Comparison of ENCODE assay signal across 19 cellular contexts in genomic region chr9:128762664-128763449, GRCh38. TPM values are rescaled to one million over a fixed set of nuclear protein-coding genes. Genes with fewer than 3 reads are reported as not detected.
DNase-seq lines count a peak whose midpoint lies in the region; ATAC-seq, FAIRE-seq and TF ChIP-seq lines count a peak whose summit lies in the region.
"Had no signal": no experiment of that assay in that cellular context is flagged by ENCODE, and none has a peak within 500 bp of the region (broad histone marks: within the 10 kb centered on the region; RNA-seq: fewer than 3 reads in every experiment).

No MANE protein-coding gene starts in this region.

- H3K4me1 Mint-ChIP-seq in naive thymus-derived CD8-positive, alpha-beta T cell, result peaks cover 14 to 43% (median 22%) of the 10 kb centered on the region in 4 donors

- H3K4ac ChIP-seq in IMR-90 (ENCODE audit: low read depth, low read length), result no peak overlapping the region
- no peak overlapping the region for H3K4ac ChIP-seq in H1 (replicated peaks; ENCODE audit: insufficient read length, low read depth, low read length)

- CTCF ChIA-PET in A549 (lab: Yijun Ruan, JAX) (interaction anchor here (0.6 to 1.8 kb wide), 4 partner anchors 18 to 166 kb away, joined by 3 to 8 read pairs (median 3); no protein-coding TSS in a partner anchor), IMR-90 (lab: Yijun Ruan, JAX) (no interaction called here), H1 (lab: Charles Lee; ENCODE audit: partially characterized antibody) (interaction anchor here (1.0 to 5.4 kb wide), 6 partner anchors 9 to 46 kb away, joined by 3 to 27 read pairs (median 6); partner anchors contain the start of gene ZER1)

- no peak for ATAC-seq in A549
- ATAC-seq in IMR-90 (ENCODE audit: low read depth), result no peak
- ATAC-seq in naive thymus-derived CD8-positive, alpha-beta T cell, result no peak
- no peak for ATAC-seq in HG02884 (IDR thresholded peaks at IDR 0.05; ENCODE audit: unreplicated experiment)
- ATAC-seq: activated CD4-positive, alpha-beta T cell treated with anti-CD3 and anti-CD28 coated beads for 36 hours had no signal

- no peak overlapping the region for H3K27ac ChIP-seq in A549
- no peak overlapping the region for H3K27ac ChIP-seq in IMR-90 (ENCODE audit: insufficient read depth, low read length)
- H3K27ac ChIP-seq in H1 (ENCODE audit: low read depth, low read length), result no peak overlapping the region

- no peak overlapping the region for H3K14ac ChIP-seq in IMR-90 (replicated peaks; ENCODE audit: low read depth, low read length)
- H3K14ac ChIP-seq in H1 (ENCODE audit: insufficient read length), result no peak overlapping the region

- WGBS in A549 (ENCODE audit: missing lambda C conversion rate), result 81% methylated on average over 9 of the region's 9 CpGs
- WGBS in IMR-90 (ENCODE audit: extremely low coverage in 2 of 2, insufficient read length in 1 of 2), 2 experiments, result 82% methylated on average over 5 of the region's 9 CpGs; no CpG with 5 or more reads in 1 of the 2 experiments
- WGBS in H1 (ENCODE audit: extremely low coverage in 1 of 2, insufficient coverage in 1 of 2, insufficient read length in 1 of 2, insufficient replicate concordance in 2 of 2, low coverage in 1 of 2, low lambda C conversion rate in 2 of 2, missing lambda C conversion rate in 1 of 2), 2 experiments, result 88% methylated on average over 9 of the region's 9 CpGs; no CpG with 5 or more reads in 1 of the 2 experiments

- no peaks in the 10 kb centered on the region for H3K9me3 ChIP-seq in A549
- H3K9me3 ChIP-seq in IMR-90 (ENCODE audit: control insufficient read depth, insufficient read depth, low read length), result no peaks in the 10 kb centered on the region
- H3K9me3 ChIP-seq in H1 (ENCODE audit: insufficient read depth in 2 of 2, low read depth in 1 of 2, low read length in 1 of 2), result no peaks in the 10 kb centered on the region

- no peaks in the 10 kb centered on the region for H3K23me2 ChIP-seq in H1 (ENCODE audit: low read depth, low read length)

- no peak overlapping the region for H2BK15ac ChIP-seq in IMR-90 (ENCODE audit: low read depth, low read length)
- no peak overlapping the region for H2BK15ac ChIP-seq in H1 (ENCODE audit: low read length)

- POLR2A ChIA-PET in A549 (lab: Yijun Ruan, JAX), result interaction anchor here (0.9 kb wide), 1 partner anchor 9 kb away, joined by 3 read pairs; no protein-coding TSS in a partner anchor
- POLR2A ChIA-PET in IMR-90 (lab: Charles Lee; ENCODE audit: unreplicated experiment), result no interaction called here
- POLR2A ChIA-PET in H1 (lab: Charles Lee; ENCODE audit: partially characterized antibody), result interaction anchor here (1.5 kb wide), 1 partner anchor 57 kb away, joined by 4 read pairs; no protein-coding TSS in a partner anchor
- POLR2A ChIA-PET in naive thymus-derived CD8-positive, alpha-beta T cell (lab: Charles Lee), result interaction anchor here (0.7 to 1.5 kb wide), 2 partner anchors 9 to 81 kb away, joined by 3 to 4 read pairs; partner anchors contain the start of gene ZER1

- in situ Hi-C loops in IMR-90 (cut with MboI; ENCODE audit: low sequenced_read_pairs), result no loop called here

- no peak for TF ChIP-seq EP300 in A549 (IDR thresholded peaks at IDR 0.05)
- no peak for TF ChIP-seq EP300 in H1 (IDR thresholded peaks at IDR 0.05; ENCODE audit: borderline replicate concordance in 1 of 2, low read depth in 2 of 2, low read length in 2 of 2)

- TF ChIP-seq RAD21 in A549 (conservative IDR thresholded peaks at IDR 0.05 in 1 of 2, IDR thresholded peaks at IDR 0.05 in 1 of 2) (no peak), IMR-90 (IDR thresholded peaks at IDR 0.05; ENCODE audit: low read length) (no peak), H1 (IDR thresholded peaks at IDR 0.05 in 1 of 2, conservative IDR thresholded peaks at IDR 0.05 in 1 of 2; ENCODE audit: low read depth in 2 of 2, low read length in 2 of 2) (no peak)

- H3K23ac ChIP-seq in IMR-90 (ENCODE audit: low read depth, low read length) (no peak overlapping the region), H1 (ENCODE audit: insufficient read length) (no peak overlapping the region)

- H4K20me1 ChIP-seq in IMR-90 (ENCODE audit: insufficient read depth, low read length) (0 out of 2 replicates have a peak, but pooled peaks cover 4% of the 10 kb centered on the region), H1 (replicated peaks in 1 of 2; ENCODE audit: control insufficient read depth in 1 of 2, insufficient read depth in 2 of 2, low read length in 2 of 2) (peaks cover 0 to 1% of the 10 kb centered on the region in 2 experiments)

- no peaks in the 10 kb centered on the region for H3K9me1 ChIP-seq in IMR-90 (ENCODE audit: insufficient read depth, low read length)

- no peak overlapping the region for H3K18ac ChIP-seq in IMR-90 (ENCODE audit: low read depth, low read length)
- no peak overlapping the region for H3K18ac ChIP-seq in H1 (ENCODE audit: extremely low read depth, low read length)

- H3K56ac ChIP-seq in IMR-90 (ENCODE audit: extremely low read depth, insufficient read depth, low read length) (no peak overlapping the region), H1 (replicated peaks; ENCODE audit: insufficient read length, low read depth, low read length) (no peak overlapping the region)

- no peak for FAIRE-seq in A549 (lab: Jason Lieb, UNC)
- FAIRE-seq in H1 (lab: Jason Lieb, UNC), result no peak
- FAIRE-seq: GM18507, TTC549 had no signal

- H4K8ac ChIP-seq in IMR-90 (ENCODE audit: low read depth in 2 of 2, low read length in 2 of 2), result no peak overlapping the region
- H4K8ac ChIP-seq in H1 (ENCODE audit: extremely low read depth, insufficient read depth, low read length), result no peak overlapping the region

- H3K79me2 ChIP-seq in H1 (ENCODE audit: control insufficient read depth in 1 of 2, insufficient read depth in 2 of 2, low read length in 2 of 2), result no peaks in the 10 kb centered on the region; a peak in 1 of 4 replicates

- no peak overlapping the region for H3K4me3 Mint-ChIP-seq in naive thymus-derived CD8-positive, alpha-beta T cell
- H3K4me3 Mint-ChIP-seq: activated CD4-positive, alpha-beta T cell treated with anti-CD3 and anti-CD28 coated beads for 36 hours; HFFc6 had no signal

- H3K36me3 Mint-ChIP-seq in naive thymus-derived CD8-positive, alpha-beta T cell, result peaks cover 0 to 20% (median 3%) of the 10 kb centered on the region in 3 donors

- H3K27me3 ChIP-seq in IMR-90 (ENCODE audit: control insufficient read depth, insufficient read depth, low read length) (no peaks in the 10 kb centered on the region), H1 (replicated peaks in 1 of 4; ENCODE audit: control insufficient read depth in 3 of 4, extremely low read depth in 1 of 4, insufficient read depth in 3 of 4, low read length in 3 of 4) (no peaks in the 10 kb centered on the region)

- no peak overlapping the region for H2BK5ac ChIP-seq in IMR-90 (ENCODE audit: low read depth, low read length, poor library complexity, severe bottlenecking)
- peak overlapping the region; percentile 56; the same call in 1 of the 2 replicates for H2BK5ac ChIP-seq in H1 (ENCODE audit: low read depth, low read length)

- H4K91ac ChIP-seq in IMR-90 (ENCODE audit: insufficient read depth, low read depth, low read length) (no peak overlapping the region), H1 (replicated peaks; ENCODE audit: insufficient read length, low read length) (no peak overlapping the region)

- dilution Hi-C loops in IMR-90 (cut with HindIII; ENCODE audit: low sequenced_read_pairs, unreplicated experiment), result no loop called here

- H2BK20ac ChIP-seq in IMR-90 (ENCODE audit: low read depth, low read length) (no peak overlapping the region), H1 (ENCODE audit: low read length) (no peak overlapping the region)

- peaks cover 9 to 39% of the 10 kb centered on the region in 2 experiments for H3K79me1 ChIP-seq in IMR-90 (ENCODE audit: low read depth in 1 of 2, low read length in 2 of 2)
- H3K79me1 ChIP-seq in H1 (ENCODE audit: low read depth, low read length), result no peaks in the 10 kb centered on the region

- no peaks in the 10 kb centered on the region for H3K27me3 Mint-ChIP-seq in naive thymus-derived CD8-positive, alpha-beta T cell
- H3K27me3 Mint-ChIP-seq: activated CD4-positive, alpha-beta T cell treated with anti-CD3 and anti-CD28 coated beads for 36 hours had no signal

- H2AK5ac ChIP-seq in IMR-90 (ENCODE audit: low read depth, low read length) (no peak overlapping the region), H1 (ENCODE audit: low read depth, low read length) (no peak overlapping the region)

- H2AK9ac ChIP-seq in IMR-90 (replicated peaks; ENCODE audit: low read depth, low read length, poor library complexity), result peak overlapping the region; percentile 37

- H2AFZ ChIP-seq in IMR-90 (replicated peaks; ENCODE audit: low read length, poor library complexity) (no peak overlapping the region), H1 (ENCODE audit: low read length) (no peak overlapping the region)

- intact Hi-C loops in IMR-90 (cut with micrococcal nuclease), result no loop called here

- TF ChIP-seq CTCF in A549 (IDR thresholded peaks at IDR 0.05) (no peak), IMR-90 (conservative IDR thresholded peaks at IDR 0.05; ENCODE audit: low read depth, low read length) (no peak), H1 (IDR thresholded peaks at IDR 0.05; ENCODE audit: control extremely low read depth in 1 of 3, insufficient read depth in 1 of 3, low read depth in 1 of 3, low read length in 3 of 3) (no peak)

- H3K36me3 ChIP-seq in IMR-90 (ENCODE audit: control insufficient read depth, insufficient read depth, low read length) (peaks cover 4% of the 10 kb centered on the region), H1 (ENCODE audit: control insufficient read depth in 2 of 4, insufficient read depth in 4 of 4, low read length in 3 of 4) (no peaks in the 10 kb centered on the region; a peak in 1 of 8 replicates)

- BruUV-seq in IMR-90 (replicated peaks; lab: Mats Ljungman, UMichigan), result no TSS peak

- DNase-seq in A549 (ENCODE audit: low read depth in 1 of 2, low spot score in 1 of 2) (no peak), IMR-90 (no peak), H1 (ENCODE audit: low read depth in 1 of 2, low spot score in 2 of 2) (no peak), A172 (ENCODE audit: low spot score) (no peak), Kasumi-1 (lab: John Stamatoyannopoulos, UW) (no peak)
- DNase-seq in naive thymus-derived CD8-positive, alpha-beta T cell, result no peak
- DNase-seq in activated effector memory CD4-positive, alpha-beta T cell treated with anti-CD3 and anti-CD28 coated beads, Interleukin-2, amount 50 U/mL, for 16 hours, result no peak
- DNase-seq: activated CD4-positive, alpha-beta T cell treated with anti-CD3 and anti-CD28 coated beads for 36 hours; activated effector memory CD4-positive, alpha-beta T cell treated with Interleukin-2 at 50 U/mL for 16 hours; HFFc6; hippocampal formation; islet precursor cell; KG1; NCI-H2029 treated with DMSO at 0.1 percent for 48 hours; RPMI8226; SW 1271 had no signal

- no peak overlapping the region for H2BK12ac ChIP-seq in H1 (ENCODE audit: low read depth, low read length)

- peaks cover 12% of the 10 kb centered on the region; the same call in 2 of the 3 replicates for H3K4me1 ChIP-seq in A549
- no peaks in the 10 kb centered on the region for H3K4me1 ChIP-seq in IMR-90 (ENCODE audit: control insufficient read depth, insufficient read depth, low read length)
- peaks cover 0 to 3% (median 2%) of the 10 kb centered on the region in 4 experiments; a peak in 2 of 7 replicates for H3K4me1 ChIP-seq in H1 (replicated peaks in 1 of 4; ENCODE audit: control insufficient read depth in 3 of 4, insufficient read depth in 4 of 4, low read length in 3 of 4)

- H3K4me3 ChIP-seq in A549 (no peak overlapping the region), IMR-90 (ENCODE audit: insufficient read depth, low read depth, low read length) (no peak overlapping the region), H1 (ENCODE audit: extremely low read depth in 1 of 4, insufficient read depth in 2 of 4, low read depth in 3 of 4, low read length in 4 of 4) (no peak overlapping the region)

- H3K4me2 ChIP-seq in A549 (no peak overlapping the region), IMR-90 (ENCODE audit: low read depth, low read length) (no peak overlapping the region), H1 (ENCODE audit: insufficient read depth in 1 of 2, low read depth in 2 of 2, low read length in 2 of 2) (no peak overlapping the region)

- H3K27ac Mint-ChIP-seq in naive thymus-derived CD8-positive, alpha-beta T cell, result peak overlapping the region in 6 of 10 donors; percentile 24 to 76 (median 62)
- H3K27ac Mint-ChIP-seq: activated CD4-positive, alpha-beta T cell treated with anti-CD3 and anti-CD28 coated beads for 36 hours; HFFc6 had no signal

- H3K9ac ChIP-seq in IMR-90 (ENCODE audit: low read depth, low read length) (no peak overlapping the region), H1 (replicated peaks in 1 of 4; ENCODE audit: extremely low read depth in 1 of 4, low read depth in 3 of 4, low read length in 3 of 4) (no peak overlapping the region)

- no peaks in the 10 kb centered on the region for H3K9me3 Mint-ChIP-seq in naive thymus-derived CD8-positive, alpha-beta T cell
- H3K9me3 Mint-ChIP-seq: HFFc6 had no signal

- H2BK120ac ChIP-seq in IMR-90 (ENCODE audit: low read depth, low read length), result no peak overlapping the region
- H2BK120ac ChIP-seq in H1 (replicated peaks; ENCODE audit: low read depth, low read length), result no peak overlapping the region

- no peak overlapping the region for H4K5ac ChIP-seq in IMR-90 (ENCODE audit: low read depth, low read length)
- no peak overlapping the region for H4K5ac ChIP-seq in H1 (ENCODE audit: insufficient read length, low read depth, low read length)

- TF ChIP-seq POLR2A in A549 (IDR thresholded peaks at IDR 0.05; ENCODE audit: low read length) (no peak), IMR-90 (IDR thresholded peaks at IDR 0.05; ENCODE audit: low read depth, low read length) (no peak), H1 (IDR thresholded peaks at IDR 0.05; ENCODE audit: control extremely low read depth in 1 of 2, low read depth in 2 of 2, low read length in 2 of 2) (no peak)

RNA-seq across cellular contexts. Expression of gene ZER1, which starts 8.9 kb away (rescaled TPM):
- 13.4 and 16.2 TPM in 2 replicates for polyA plus RNA-seq in A549 (2011; rRNA removed)
- 18.2 and 22.4 TPM in 2 replicates for polyA plus RNA-seq in A549 (2012; cell fraction: cytosol; rRNA removed)
- 30.8 and 33.2 TPM in 2 replicates for polyA plus RNA-seq in A549 (2012; cell fraction: nucleus; rRNA removed)
- 8.1 to 10.8 TPM (median 9.1 TPM) in 3 replicates for polyA plus RNA-seq in A549 (2017; fragmentation: RNase III; extraction: RNeasy Plus Mini Kit Qiagen cat#74134 plus additional on column Dnase treatment)
- polyA minus RNA-seq in A549 (2011; rRNA and poly(A)+ RNA removed), result 29.1 and 43.1 TPM in 2 replicates
- 7.5 and 7.7 TPM in 2 replicates for total RNA-seq in IMR-90 (2012; rRNA removed)
- 34.9 and 45.1 TPM in 2 replicates for polyA plus RNA-seq in IMR-90 (2012; rRNA removed)
- 27.8 and 35.2 TPM in 2 replicates for polyA plus RNA-seq in IMR-90 (2012; cell fraction: cytosol; rRNA removed)
- polyA plus RNA-seq in IMR-90 (2012; cell fraction: nucleus; rRNA removed; ENCODE audit: low replicate concordance), result 22.0 and 42.1 TPM in 2 replicates
- 20.5 and 22.6 TPM in 2 replicates for total RNA-seq in H1 (2021; fragmentation: NEBNext Ultra II Directional; extraction: Animal tissue kit (Norgen Biotek cat#: 25700))
- polyA plus RNA-seq in H1 (2011; rRNA removed), result 26.6 and 55.8 TPM in 2 replicates
- 24.8 TPM for polyA plus RNA-seq in H1 (2011; cell fraction: cytosol; rRNA removed)
- polyA plus RNA-seq in H1 (2011; cell fraction: nucleus; rRNA removed), result 43.9 TPM
- 12.0 to 19.7 TPM (median 18.3 TPM) in 4 replicates for polyA plus RNA-seq in H1 (2012, experiment 1 of 2)
- 17.9 TPM for polyA plus RNA-seq in H1 (2012, experiment 2 of 2)
- polyA plus RNA-seq in H1 (2013, experiment 1 of 2), result 12.2 TPM
- 11.3 TPM for polyA plus RNA-seq in H1 (2013, experiment 2 of 2)
- polyA minus RNA-seq in H1 (2011; rRNA and poly(A)+ RNA removed), result 25.9 and 30.5 TPM in 2 replicates
- 24.1 TPM for polyA minus RNA-seq in H1 (2011; cell fraction: cytosol; rRNA and poly(A)+ RNA removed)
- 20.3 TPM for polyA minus RNA-seq in H1 (2011; cell fraction: nucleus; rRNA and poly(A)+ RNA removed)
- 10 to 100 TPM; 49.1 to 50.3 TPM for total RNA-seq in naive thymus-derived CD8-positive, alpha-beta T cell
- polyA plus RNA-seq in naive thymus-derived CD8-positive, alpha-beta T cell, result 10 to 100 TPM; 34.7 to 46.9 (median 45.7) TPM
- 14.8 and 29.1 TPM in 2 replicates for total RNA-seq in A172 (2014; rRNA removed; shearing (Covaris generic))

RNA-seq across cellular contexts. Expression of gene TBC1D13, which starts 24.2 kb away (rescaled TPM):
- polyA plus RNA-seq in A549 (2011; rRNA removed) (17.6 and 20.6 TPM in 2 replicates), A549 (2017; fragmentation: RNase III; extraction: RNeasy Plus Mini Kit Qiagen cat#74134 plus additional on column Dnase treatment) (12.4 to 14.0 TPM (median 13.9 TPM) in 3 replicates), IMR-90 (2012; rRNA removed) (25.0 and 26.4 TPM in 2 replicates), H1 (2011; rRNA removed) (24.7 and 33.0 TPM in 2 replicates)
- 18.6 and 23.3 TPM in 2 replicates for polyA plus RNA-seq in A549 (2012; cell fraction: cytosol; rRNA removed)
- 28.8 and 30.5 TPM in 2 replicates for polyA plus RNA-seq in A549 (2012; cell fraction: nucleus; rRNA removed)
- 16.5 and 22.4 TPM in 2 replicates for polyA minus RNA-seq in A549 (2011; rRNA and poly(A)+ RNA removed)
- total RNA-seq in IMR-90 (2012; rRNA removed), result 7.2 and 9.1 TPM in 2 replicates
- 23.3 and 26.4 TPM in 2 replicates for polyA plus RNA-seq in IMR-90 (2012; cell fraction: cytosol; rRNA removed)
- 40.1 and 43.3 TPM in 2 replicates for polyA plus RNA-seq in IMR-90 (2012; cell fraction: nucleus; rRNA removed; ENCODE audit: low replicate concordance)
- total RNA-seq in H1 (2021; fragmentation: NEBNext Ultra II Directional; extraction: Animal tissue kit (Norgen Biotek cat#: 25700)), result 21.3 and 26.3 TPM in 2 replicates
- polyA plus RNA-seq in H1 (2011; cell fraction: cytosol; rRNA removed), result 18.0 TPM
- 26.8 TPM for polyA plus RNA-seq in H1 (2011; cell fraction: nucleus; rRNA removed)
- polyA plus RNA-seq in H1 (2012, experiment 1 of 2), result 17.9 to 24.5 TPM (median 20.3 TPM) in 4 replicates
- polyA plus RNA-seq in H1 (2012, experiment 2 of 2), result 23.3 TPM
- polyA plus RNA-seq in H1 (2013, experiment 1 of 2), result 13.2 TPM
- polyA plus RNA-seq in H1 (2013, experiment 2 of 2), result 13.4 TPM
- polyA minus RNA-seq in H1 (2011; rRNA and poly(A)+ RNA removed), result 21.1 and 26.2 TPM in 2 replicates
- 8.7 TPM for polyA minus RNA-seq in H1 (2011; cell fraction: cytosol; rRNA and poly(A)+ RNA removed)
- 10.1 TPM for polyA minus RNA-seq in H1 (2011; cell fraction: nucleus; rRNA and poly(A)+ RNA removed)
- total RNA-seq in naive thymus-derived CD8-positive, alpha-beta T cell, result 10 to 100 TPM; 29.9 to 36.3 TPM
- polyA plus RNA-seq in naive thymus-derived CD8-positive, alpha-beta T cell, result 10 to 100 TPM; 20.2 to 34.8 (median 22.2) TPM
- 41.9 and 43.6 TPM in 2 replicates for total RNA-seq in A172 (2014; rRNA removed; shearing (Covaris generic))

RNA-seq across cellular contexts. Expression of gene ZDHHC12, which starts 38.9 kb away (rescaled TPM):
- polyA plus RNA-seq in A549 (2011; rRNA removed) (37.6 and 55.5 TPM in 2 replicates), A549 (2017; fragmentation: RNase III; extraction: RNeasy Plus Mini Kit Qiagen cat#74134 plus additional on column Dnase treatment) (66.2 to 77.5 TPM (median 75.7 TPM) in 3 replicates), IMR-90 (2012; rRNA removed) (60.7 and 75.1 TPM in 2 replicates), H1 (2011; rRNA removed) (93.8 and 121 TPM in 2 replicates)
- polyA plus RNA-seq in A549 (2012; cell fraction: cytosol; rRNA removed), result 133 and 189 TPM in 2 replicates
- 101 and 188 TPM in 2 replicates for polyA plus RNA-seq in A549 (2012; cell fraction: nucleus; rRNA removed)
- 11.5 and 16.4 TPM in 2 replicates for polyA minus RNA-seq in A549 (2011; rRNA and poly(A)+ RNA removed)
- total RNA-seq in IMR-90 (2012; rRNA removed), result 13.9 and 16.7 TPM in 2 replicates
- 76.2 and 119 TPM in 2 replicates for polyA plus RNA-seq in IMR-90 (2012; cell fraction: cytosol; rRNA removed)
- polyA plus RNA-seq in IMR-90 (2012; cell fraction: nucleus; rRNA removed; ENCODE audit: low replicate concordance), result 11.3 and 58.5 TPM in 2 replicates
- 32.8 and 35.0 TPM in 2 replicates for total RNA-seq in H1 (2021; fragmentation: NEBNext Ultra II Directional; extraction: Animal tissue kit (Norgen Biotek cat#: 25700))
- 78.5 TPM for polyA plus RNA-seq in H1 (2011; cell fraction: cytosol; rRNA removed)
- polyA plus RNA-seq in H1 (2011; cell fraction: nucleus; rRNA removed), result 139 TPM
- 23.3 to 48.0 TPM (median 44.7 TPM) in 4 replicates for polyA plus RNA-seq in H1 (2012, experiment 1 of 2)
- polyA plus RNA-seq in H1 (2012, experiment 2 of 2), result 53.7 TPM
- 41.4 TPM for polyA plus RNA-seq in H1 (2013, experiment 1 of 2)
- polyA plus RNA-seq in H1 (2013, experiment 2 of 2), result 43.5 TPM
- 21.8 and 26.4 TPM in 2 replicates for polyA minus RNA-seq in H1 (2011; rRNA and poly(A)+ RNA removed)
- polyA minus RNA-seq in H1 (2011; cell fraction: cytosol; rRNA and poly(A)+ RNA removed), result 45.5 TPM
- 34.7 TPM for polyA minus RNA-seq in H1 (2011; cell fraction: nucleus; rRNA and poly(A)+ RNA removed)
- total RNA-seq in naive thymus-derived CD8-positive, alpha-beta T cell, result 10 to 100 TPM; 24.2 to 30.7 TPM
- 10 to 100 TPM; 51.7 to 75.5 (median 64.3) TPM for polyA plus RNA-seq in naive thymus-derived CD8-positive, alpha-beta T cell
- 153 and 193 TPM in 2 replicates for total RNA-seq in A172 (2014; rRNA removed; shearing (Covaris generic))

RNA-seq across cellular contexts. Expression of gene ENDOG, which starts 55.4 kb away (rescaled TPM):
- polyA plus RNA-seq in A549 (2011; rRNA removed) (12.6 and 12.8 TPM in 2 replicates), A549 (2017; fragmentation: RNase III; extraction: RNeasy Plus Mini Kit Qiagen cat#74134 plus additional on column Dnase treatment) (17.1 to 18.6 TPM (median 17.3 TPM) in 3 replicates), IMR-90 (2012; rRNA removed) (16.2 and 27.2 TPM in 2 replicates), H1 (2011; rRNA removed) (23.4 and 31.8 TPM in 2 replicates)
- 51.3 and 62.3 TPM in 2 replicates for polyA plus RNA-seq in A549 (2012; cell fraction: cytosol; rRNA removed)
- polyA plus RNA-seq in A549 (2012; cell fraction: nucleus; rRNA removed), result 36.4 and 61.3 TPM in 2 replicates
- polyA minus RNA-seq in A549 (2011; rRNA and poly(A)+ RNA removed), result 15.2 and 15.4 TPM in 2 replicates
- 9.9 and 11.7 TPM in 2 replicates for total RNA-seq in IMR-90 (2012; rRNA removed)
- 19.0 and 32.4 TPM in 2 replicates for polyA plus RNA-seq in IMR-90 (2012; cell fraction: cytosol; rRNA removed)
- 10.9 and 26.5 TPM in 2 replicates for polyA plus RNA-seq in IMR-90 (2012; cell fraction: nucleus; rRNA removed; ENCODE audit: low replicate concordance)
- total RNA-seq in H1 (2021; fragmentation: NEBNext Ultra II Directional; extraction: Animal tissue kit (Norgen Biotek cat#: 25700)), result 17.5 and 22.4 TPM in 2 replicates
- polyA plus RNA-seq in H1 (2011; cell fraction: cytosol; rRNA removed), result 29.0 TPM
- 27.0 TPM for polyA plus RNA-seq in H1 (2011; cell fraction: nucleus; rRNA removed)
- 4.1 to 11.5 TPM (median 10.3 TPM) in 4 replicates for polyA plus RNA-seq in H1 (2012, experiment 1 of 2)
- polyA plus RNA-seq in H1 (2012, experiment 2 of 2), result 10.5 TPM
- polyA plus RNA-seq in H1 (2013, experiment 1 of 2), result 9.4 TPM
- polyA plus RNA-seq in H1 (2013, experiment 2 of 2), result 10.3 TPM
- polyA minus RNA-seq in H1 (2011; rRNA and poly(A)+ RNA removed), result 5.8 and 7.4 TPM in 2 replicates
- polyA minus RNA-seq in H1 (2011; cell fraction: cytosol; rRNA and poly(A)+ RNA removed), result 10.9 TPM
- polyA minus RNA-seq in H1 (2011; cell fraction: nucleus; rRNA and poly(A)+ RNA removed), result 15.0 TPM
- 10 to 100 TPM; 15.0 to 15.8 TPM for total RNA-seq in naive thymus-derived CD8-positive, alpha-beta T cell
- 10 to 100 TPM; 16.3 to 34.0 (median 19.0) TPM for polyA plus RNA-seq in naive thymus-derived CD8-positive, alpha-beta T cell
- 57.8 and 65.3 TPM in 2 replicates for total RNA-seq in A172 (2014; rRNA removed; shearing (Covaris generic))

Comparison
In these comparisons a context has a peak if more than half of its experiments do, and no peak if none do; other contexts are left out.
1. Of the 18 proteins assayed by ChIP-seq in both H1 and A549: peak only in H1: none; only in A549: MAFK; in both: none; in neither: 17.